32 cellular contexts compared by ENCODE assay signal in genomic region chr11:123375832-123376231, GRCh38.
"Had no signal": no experiment of that assay in that cellular context is flagged by ENCODE, and none has a peak within 500 bp of the region (broad histone marks: within the 10 kb centered on the region; RNA-seq: fewer than 3 reads in every experiment).

No MANE protein-coding gene starts in this region.

- ATAC-seq: activated naive CD8-positive, alpha-beta T cell treated with anti-CD3 and anti-CD28 coated beads, Interleukin-2, amount 50 U/mL, for 24 hours; activated T-helper 17 cell treated with anti-CD3 and anti-CD28 coated beads, Interleukin-2, amount 50 U/mL, for 72 hours; effector memory CD8-positive, alpha-beta T cell; gastroesophageal sphincter; WTC11 had no signal

- H3K27ac Mint-ChIP-seq: activated CD4-positive, alpha-beta memory T cell treated with anti-CD3 and anti-CD28 coated beads, Interleukin-2, amount 10 ng/mL, durations not matched to agents 7 days and 5 days; activated CD4-positive, alpha-beta T cell treated with anti-CD3 and anti-CD28 coated beads, Interleukin-2, amount 10 ng/mL, durations not matched to agents 7 days and 5 days; activated naive CD8-positive, alpha-beta T cell; activated naive CD8-positive, alpha-beta T cell treated with anti-CD3 and anti-CD28 coated beads, Interleukin-2, amount 50 U/mL, for 24 hours; activated T-cell treated with anti-CD3 and anti-CD28 coated beads, Interleukin-2, amount 50 U/mL, for 24 hours; activated T-helper 17 cell treated with anti-CD3 and anti-CD28 coated beads, Interleukin-2, amount 50 U/mL, for 72 hours; brain; dendritic cell treated with granulocyte-macrophage colony-stimulating factor and Interleukin-4, amounts not matched to agents 40 ng/mL and 50 ng/mL, for 4 days; effector memory CD8-positive, alpha-beta T cell; WTC11 had no signal

- H3K9me3 ChIP-seq: adrenal gland, breast epithelium, esophagus muscularis mucosa, gastroesophageal sphincter had no signal

- H3K9me3 Mint-ChIP-seq: activated CD4-positive, alpha-beta memory T cell treated with anti-CD3 and anti-CD28 coated beads, Interleukin-2, amount 10 ng/mL, durations not matched to agents 7 days and 5 days; activated CD4-positive, alpha-beta T cell treated with anti-CD3 and anti-CD28 coated beads, Interleukin-2, amount 10 ng/mL, durations not matched to agents 7 days and 5 days; activated naive CD8-positive, alpha-beta T cell treated with anti-CD3 and anti-CD28 coated beads, Interleukin-2, amount 50 U/mL, for 24 hours; activated T-cell treated with anti-CD3 and anti-CD28 coated beads, Interleukin-2, amount 50 U/mL, for 24 hours; activated T-helper 17 cell treated with anti-CD3 and anti-CD28 coated beads, Interleukin-2, amount 50 U/mL, for 72 hours; brain; central memory CD8-positive, alpha-beta T cell; dendritic cell treated with granulocyte-macrophage colony-stimulating factor and Interleukin-4, amounts not matched to agents 40 ng/mL and 50 ng/mL, for 4 days; effector memory CD8-positive, alpha-beta T cell; WTC11 had no signal

- H3K4me3 Mint-ChIP-seq: activated CD4-positive, alpha-beta memory T cell treated with anti-CD3 and anti-CD28 coated beads, Interleukin-2, amount 10 ng/mL, durations not matched to agents 7 days and 5 days; activated CD4-positive, alpha-beta T cell treated with anti-CD3 and anti-CD28 coated beads, Interleukin-2, amount 10 ng/mL, durations not matched to agents 7 days and 5 days; activated naive CD8-positive, alpha-beta T cell; activated naive CD8-positive, alpha-beta T cell treated with anti-CD3 and anti-CD28 coated beads, Interleukin-2, amount 50 U/mL, for 24 hours; activated T-cell treated with anti-CD3 and anti-CD28 coated beads, Interleukin-2, amount 50 U/mL, for 24 hours; activated T-helper 17 cell treated with anti-CD3 and anti-CD28 coated beads, Interleukin-2, amount 50 U/mL, for 72 hours; brain; central memory CD8-positive, alpha-beta T cell; dendritic cell treated with granulocyte-macrophage colony-stimulating factor and Interleukin-4, amounts not matched to agents 40 ng/mL and 50 ng/mL, for 4 days; effector memory CD8-positive, alpha-beta T cell; WTC11 had no signal

- H3K36me3 ChIP-seq: adrenal gland, breast epithelium, cardiac muscle cell, esophagus muscularis mucosa, gastroesophageal sphincter had no signal

- H3K4me1 Mint-ChIP-seq: central memory CD8-positive, alpha-beta T cell had no signal

- H3K27me3 Mint-ChIP-seq: activated CD4-positive, alpha-beta memory T cell treated with anti-CD3 and anti-CD28 coated beads, Interleukin-2, amount 10 ng/mL, durations not matched to agents 7 days and 5 days; activated CD4-positive, alpha-beta T cell treated with anti-CD3 and anti-CD28 coated beads, Interleukin-2, amount 10 ng/mL, durations not matched to agents 7 days and 5 days; activated naive CD8-positive, alpha-beta T cell; brain; central memory CD8-positive, alpha-beta T cell; effector memory CD8-positive, alpha-beta T cell had no signal

- DNase-seq: activated CD4-positive, alpha-beta memory T cell treated with anti-CD3 and anti-CD28 coated beads, Interleukin-2, amount 10 ng/mL, durations not matched to agents 7 days and 5 days; activated CD4-positive, alpha-beta T cell treated with anti-CD3 and anti-CD28 coated beads for 1 hour; activated CD4-positive, alpha-beta T cell treated with anti-CD3 and anti-CD28 coated beads for 4 hours; activated CD4-positive, alpha-beta T cell treated with anti-CD3 and anti-CD28 coated beads, Interleukin-2, amount 10 ng/mL, durations not matched to agents 7 days and 5 days; activated CD4-positive, alpha-beta T cell treated with anti-CD3 and anti-CD28 coated beads, Interleukin-2, amount 50 U/mL, for 4 hours; activated CD8-positive, alpha-beta memory T cell treated with anti-CD3 and anti-CD28 coated beads, Interleukin-2, amount 50 U/mL, for 48 hours; activated effector memory CD4-positive, alpha-beta T cell treated with Interleukin-2 at 50 U/mL for 16 hours; activated gamma-delta T cell treated with Interleukin-2 at 50 U/mL for 16 hours; activated naive CD4-positive, alpha-beta T cell treated with anti-CD3 and anti-CD28 coated beads, Interleukin-2, amount 50 U/mL, for 16 hours; activated naive CD4-positive, alpha-beta T cell treated with Interleukin-2 at 50 U/mL for 16 hours; activated naive CD8-positive, alpha-beta T cell treated with anti-CD3 and anti-CD28 coated beads, Interleukin-2, amount 50 U/mL, for 24 hours; activated T-cell treated with anti-CD3 and anti-CD28 coated beads for 4 hours; activated T-cell treated with anti-CD3 and anti-CD28 coated beads, Interleukin-2, amount 50 U/mL, for 24 hours; amygdala; aorta; dorsolateral prefrontal cortex; effector memory CD8-positive, alpha-beta T cell; erythroblast; foreskin melanocyte; T-helper 2 cell had no signal

- H3K4me3 ChIP-seq: adrenal gland, breast epithelium, cardiac muscle cell, coronary artery, dorsolateral prefrontal cortex, esophagus muscularis mucosa, gastroesophageal sphincter had no signal

- H3K36me3 Mint-ChIP-seq: activated naive CD8-positive, alpha-beta T cell; brain; WTC11 had no signal

- H3K27ac ChIP-seq: adrenal gland, breast epithelium, cardiac muscle cell, coronary artery, dorsolateral prefrontal cortex, esophagus muscularis mucosa, gastroesophageal sphincter had no signal

- H3K4me1 ChIP-seq: breast epithelium had no signal

- H3K27me3 ChIP-seq: adrenal gland, breast epithelium, cardiac muscle cell, dorsolateral prefrontal cortex, esophagus muscularis mucosa, gastroesophageal sphincter had no signal
